10 cellular contexts compared by ENCODE assay signal in genomic region chr1:207097871-207098324, GRCh38. TPM values are rescaled to one million over a fixed set of nuclear protein-coding genes. Genes with fewer than 3 reads are reported as not detected.
A peak's percentile ranks its signal among the peaks of the same experiment; 100 is the strongest.
DNase-seq lines count a peak whose midpoint lies in the region; ATAC-seq and FAIRE-seq lines count a peak whose summit lies in the region.
"Had no signal": no experiment of that assay in that cellular context is flagged by ENCODE, and none has a peak within 500 bp of the region (broad histone marks: within the 10 kb centered on the region; RNA-seq: fewer than 3 reads in every experiment).

No MANE protein-coding gene starts in this region.

- no peak overlapping the region for H3K4ac ChIP-seq in neuronal stem cell (ENCODE audit: low read length)

- H3K36me3 Mint-ChIP-seq in activated naive CD8-positive, alpha-beta T cell treated with anti-CD3 and anti-CD28 coated beads for 36 hours, result peaks cover 17% of the 10 kb centered on the region

- no peak overlapping the region for H3K18ac ChIP-seq in neuronal stem cell (ENCODE audit: low read length)

- H3K79me1 ChIP-seq in neuronal stem cell (ENCODE audit: low read depth, low read length), result no peaks in the 10 kb centered on the region

- DNase-seq in GM18507 (ENCODE audit: extremely low spot score, insufficient read length, low read depth) (peak; percentile 7), HuH-7.5 (ENCODE audit: low spot score) (no peak), NK-92 (lab: John Stamatoyannopoulos, UW; ENCODE audit: unreplicated experiment) (no peak), neuronal stem cell (ENCODE audit: low spot score) (no peak)
- peak; percentile 30 for DNase-seq in activated naive CD8-positive, alpha-beta T cell treated with anti-CD3 and anti-CD28 coated beads for 36 hours
- DNase-seq: nephron progenitor cell had no signal

- H2AFZ ChIP-seq in neuronal stem cell (ENCODE audit: low read length), result no peak overlapping the region

- H3K36me3 ChIP-seq in neuronal stem cell (replicated peaks in 1 of 2; ENCODE audit: control insufficient read depth in 2 of 2, insufficient read depth in 2 of 2, low read length in 2 of 2), result no peaks in the 10 kb centered on the region

- H2BK120ac ChIP-seq in neuronal stem cell (ENCODE audit: low read depth, low read length), result no peak overlapping the region

- peak overlapping the region; percentile 88 for H3K27ac Mint-ChIP-seq in activated naive CD8-positive, alpha-beta T cell treated with anti-CD3 and anti-CD28 coated beads for 36 hours
- H3K27ac Mint-ChIP-seq: nephron progenitor cell had no signal

- no peak overlapping the region for H2AK5ac ChIP-seq in neuronal stem cell (ENCODE audit: low read depth, low read length)

- H3K4me3 Mint-ChIP-seq in activated naive CD8-positive, alpha-beta T cell treated with anti-CD3 and anti-CD28 coated beads for 36 hours, result no peak overlapping the region
- H3K4me3 Mint-ChIP-seq: nephron progenitor cell had no signal

- peaks cover 9% of the 10 kb centered on the region for H3K4me1 Mint-ChIP-seq in activated naive CD8-positive, alpha-beta T cell treated with anti-CD3 and anti-CD28 coated beads for 36 hours
- H3K4me1 Mint-ChIP-seq: nephron progenitor cell had no signal

- WGBS in neuronal stem cell (ENCODE audit: extremely low coverage in 2 of 2, insufficient read length in 2 of 2, insufficient replicate concordance in 1 of 2), 2 donors, result no CpG with 5 or more reads among the region's 3 CpGs

- no peak overlapping the region for H2BK15ac ChIP-seq in neuronal stem cell (ENCODE audit: low read length)

- peaks cover 0 to 5% of the 10 kb centered on the region in 2 donors for H3K9me3 ChIP-seq in neuronal stem cell (replicated peaks in 1 of 2; ENCODE audit: control insufficient read depth in 2 of 2, insufficient read depth in 1 of 2, low read depth in 1 of 2, low read length in 2 of 2)

- no peak overlapping the region for H3K27ac ChIP-seq in neuronal stem cell (replicated peaks; ENCODE audit: low read length)

- H3K27me3 Mint-ChIP-seq in activated naive CD8-positive, alpha-beta T cell treated with anti-CD3 and anti-CD28 coated beads for 36 hours, result no peaks in the 10 kb centered on the region

- no peaks in the 10 kb centered on the region for H3K9me3 Mint-ChIP-seq in activated naive CD8-positive, alpha-beta T cell treated with anti-CD3 and anti-CD28 coated beads for 36 hours

- H3K9ac ChIP-seq in neuronal stem cell (ENCODE audit: low read depth, low read length, poor library complexity), result no peak overlapping the region

- no peak overlapping the region for H4K8ac ChIP-seq in neuronal stem cell (ENCODE audit: low read depth, low read length)

- H2BK5ac ChIP-seq in neuronal stem cell (ENCODE audit: low read length), result no peak overlapping the region

- H3K14ac ChIP-seq in neuronal stem cell (ENCODE audit: low read length), result no peak overlapping the region

- H2BK12ac ChIP-seq in neuronal stem cell (ENCODE audit: low read length), result no peak overlapping the region

- no peak overlapping the region for H3K23ac ChIP-seq in neuronal stem cell (ENCODE audit: low read depth, low read length, poor library complexity)

- H3K4me2 ChIP-seq in neuronal stem cell (ENCODE audit: insufficient read depth, low read length, poor library complexity, severe bottlenecking), result no peak overlapping the region

- ATAC-seq in GM21390 (IDR thresholded peaks at IDR 0.05; ENCODE audit: unreplicated experiment) (peak; percentile 96), HG03439 (IDR thresholded peaks at IDR 0.05; ENCODE audit: unreplicated experiment) (peak; percentile 80), HG02970 (IDR thresholded peaks at IDR 0.05; ENCODE audit: low FRiP score, unreplicated experiment) (no peak)

- H4K91ac ChIP-seq in neuronal stem cell (ENCODE audit: low read depth, low read length, poor library complexity), result no peak overlapping the region

- no peaks in the 10 kb centered on the region for H3K4me1 ChIP-seq in neuronal stem cell (ENCODE audit: control insufficient read depth in 2 of 2, insufficient read depth in 1 of 2, low read depth in 1 of 2, low read length in 2 of 2)

- no peaks in the 10 kb centered on the region for H3K27me3 ChIP-seq in neuronal stem cell (ENCODE audit: control insufficient read depth in 3 of 3, insufficient read depth in 3 of 3, low read depth in 1 of 3, low read length in 3 of 3)

- peak overlapping the region in 1 of 2 donors; percentile 35 for H3K4me3 ChIP-seq in neuronal stem cell (ENCODE audit: low read length in 2 of 2)

- peak; percentile 62 for FAIRE-seq in GM18507 (lab: Jason Lieb, UNC)

RNA-seq across cellular contexts. Expression of gene C4BPA, which starts 6.1 kb away (rescaled TPM):
- total RNA-seq in activated naive CD8-positive, alpha-beta T cell treated with anti-CD3 and anti-CD28 coated beads for 36 hours, result not detected
- polyA plus RNA-seq in neuronal stem cell (2013, experiment 1 of 2), result not detected
- not detected for polyA plus RNA-seq in neuronal stem cell (2013, experiment 2 of 2)
- total RNA-seq: dermis microvascular lymphatic vessel endothelial cell had no signal

RNA-seq across cellular contexts. Expression of gene C4BPB, which starts 9.2 kb away (rescaled TPM):
- total RNA-seq in activated naive CD8-positive, alpha-beta T cell treated with anti-CD3 and anti-CD28 coated beads for 36 hours, result 1 to 10 TPM; 1.2 to 1.6 TPM
- polyA plus RNA-seq in neuronal stem cell (2013, experiment 1 of 2), result not detected
- not detected for polyA plus RNA-seq in neuronal stem cell (2013, experiment 2 of 2)

RNA-seq across cellular contexts. Expression of gene PFKFB2, which starts 44.8 kb away (rescaled TPM):
- 1 to 10 TPM; 3.9 to 5.2 TPM for total RNA-seq in activated naive CD8-positive, alpha-beta T cell treated with anti-CD3 and anti-CD28 coated beads for 36 hours
- polyA plus RNA-seq in neuronal stem cell (2013, experiment 1 of 2), result 3.0 TPM
- 3.1 TPM for polyA plus RNA-seq in neuronal stem cell (2013, experiment 2 of 2)

RNA-seq across cellular contexts. Expression of gene YOD1, which starts 46.9 kb away (rescaled TPM):
- total RNA-seq in activated naive CD8-positive, alpha-beta T cell treated with anti-CD3 and anti-CD28 coated beads for 36 hours, result 10 to 100 TPM; 10.8 to 10.9 TPM
- polyA plus RNA-seq in neuronal stem cell (2013, experiment 1 of 2), result 7.8 TPM
- polyA plus RNA-seq in neuronal stem cell (2013, experiment 2 of 2), result 8.1 TPM

Comparison
In these comparisons a context has a peak if more than half of its experiments do, and no peak if none do; other contexts are left out.
1. DNase-seq: peak in GM18507 (single experiment) and activated naive CD8-positive, alpha-beta T cell treated with anti-CD3 and anti-CD28 coated beads for 36 hours (single experiment); none in HuH-7.5 (single experiment), NK-92 (single experiment) and neuronal stem cell (single experiment).